ENCODE assay signal across 1 cellular context in genomic region chr19:13841339-13842293, GRCh38.
A peak's percentile ranks its signal among the peaks of the same experiment; 100 is the strongest.
TF ChIP-seq lines count a peak whose summit lies in the region.

No MANE protein-coding gene starts in this region.

TF ChIP-seq in HEK293, 187 proteins besides CTCF, POLR2A, EP300 and RAD21 (continued from another document):
- TF ChIP-seq SCRT2 (tag by site-specific recombination; IDR thresholded peaks at IDR 0.05): peak; percentile 55; the same call in 1 of the 2 replicates
